Comparison of ENCODE assay signal across 20 cellular contexts in the genomic region with DNA sequence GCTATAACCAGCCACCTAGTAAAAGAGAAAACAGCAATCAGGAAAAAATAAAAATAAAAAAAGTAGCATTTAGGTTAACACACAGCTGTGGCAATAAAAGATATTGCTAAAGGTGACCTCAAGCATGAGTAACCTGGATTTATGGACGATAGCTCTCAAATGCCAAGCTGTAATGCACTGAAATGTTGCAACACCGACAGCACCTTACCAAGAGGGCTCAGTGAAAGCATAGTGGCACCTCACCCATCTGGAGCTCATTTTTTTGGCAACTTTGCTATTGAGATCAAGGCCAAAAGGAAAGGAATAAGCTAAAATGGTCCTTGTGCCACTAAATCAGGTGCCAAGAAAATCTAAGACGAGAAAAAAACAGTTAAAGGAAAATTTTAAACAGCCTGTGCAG. TPM values are rescaled to one million over a fixed set of nuclear protein-coding genes. Genes with fewer than 3 reads are reported as not detected.
A peak's percentile ranks its signal among the peaks of the same experiment; 100 is the strongest.
DNase-seq lines count a peak whose midpoint lies in the region; ATAC-seq and TF ChIP-seq lines count a peak whose summit lies in the region.
"Had no signal": no experiment of that assay in that cellular context is flagged by ENCODE, and none has a peak within 500 bp of the region (broad histone marks: within the 10 kb centered on the region; RNA-seq: fewer than 3 reads in every experiment).

No MANE protein-coding gene starts in this region.

- no peaks in the 10 kb centered on the region for H3K9me3 Mint-ChIP-seq in natural killer cell
- no peaks in the 10 kb centered on the region for H3K9me3 Mint-ChIP-seq in natural killer cell treated with Interleukin-12 subunit alpha and Interleukin-12 subunit beta and Interleukin-15 and Interleukin-18, amount 100 ng/mL, for 72 hours
- H3K9me3 Mint-ChIP-seq: activated CD4-positive, alpha-beta memory T cell treated with anti-CD3 and anti-CD28 coated beads, Interleukin-2, amount 10 ng/mL, durations not matched to agents 7 days and 5 days; activated T-helper 1 cell treated with anti-CD3 and anti-CD28 coated beads, Interleukin-12 subunit alpha, Interleukin-12 subunit beta, Interleukin-2, Interleukin-4 antibody, amounts not matched to agents 30 ng/mL and 10 ng/mL and 1 ng/mL, durations not matched to agents 14 hours and 24 hours and 36 hours; stimulated activated effector memory CD8-positive, alpha-beta T cell treated with anti-CD3 and anti-CD28 coated beads, Interleukin-12 subunit alpha, Interleukin-12 subunit beta, amount 100 ng/mL, for 72 hours had no signal

- peaks cover 22% of the 10 kb centered on the region for H3K4me1 ChIP-seq in RWPE2 (ENCODE audit: insufficient read depth, poor library complexity, severe bottlenecking)
- H3K4me1 ChIP-seq in hepatocyte (ENCODE audit: insufficient read depth): peaks cover 10% of the 10 kb centered on the region

- TF ChIP-seq CTCF in natural killer cell (IDR thresholded peaks at IDR 0.05): no peak
- TF ChIP-seq CTCF in RWPE2 (IDR thresholded peaks at IDR 0.05; ENCODE audit: poor library complexity, severe bottlenecking): no peak
- TF ChIP-seq CTCF in hepatocyte (IDR thresholded peaks at IDR 0.05; ENCODE audit: poor library complexity): no peak

- 70% methylated on average over 3 of the region's 3 CpGs for whole genome bisulfite sequencing in hepatocyte (ENCODE audit: low lambda C conversion rate, missing lambda C conversion rate)

- H3K4me1 Mint-ChIP-seq in natural killer cell: peaks cover 15 to 18% of the 10 kb centered on the region in 2 donors
- peaks cover 7 to 16% of the 10 kb centered on the region in 2 donors for H3K4me1 Mint-ChIP-seq in natural killer cell treated with Interleukin-12 subunit alpha and Interleukin-12 subunit beta and Interleukin-15 and Interleukin-18, amount 100 ng/mL, for 72 hours (ENCODE audit: low read depth in 2 of 2)

- peak overlapping the region; percentile 50 for H3K4me3 Mint-ChIP-seq in natural killer cell
- no peak overlapping the region for H3K4me3 Mint-ChIP-seq in natural killer cell treated with Interleukin-12 subunit alpha and Interleukin-12 subunit beta and Interleukin-15 and Interleukin-18, amount 100 ng/mL, for 72 hours
- H3K4me3 Mint-ChIP-seq: activated CD4-positive, alpha-beta memory T cell treated with anti-CD3 and anti-CD28 coated beads, Interleukin-2, amount 10 ng/mL, durations not matched to agents 7 days and 5 days; activated T-helper 1 cell treated with anti-CD3 and anti-CD28 coated beads, Interleukin-12 subunit alpha, Interleukin-12 subunit beta, Interleukin-2, Interleukin-4 antibody, amounts not matched to agents 30 ng/mL and 10 ng/mL and 1 ng/mL, durations not matched to agents 14 hours and 24 hours and 36 hours; stimulated activated effector memory CD8-positive, alpha-beta T cell treated with anti-CD3 and anti-CD28 coated beads, Interleukin-12 subunit alpha, Interleukin-12 subunit beta, amount 100 ng/mL, for 72 hours had no signal

- no peak overlapping the region for H2AFZ ChIP-seq in hepatocyte

- H3K9me3 ChIP-seq in RWPE2 (ENCODE audit: severe bottlenecking) (no peaks in the 10 kb centered on the region), hepatocyte (ENCODE audit: low read depth) (no peaks in the 10 kb centered on the region)
- H3K9me3 ChIP-seq: left lung, Peyer's patch, upper lobe of right lung had no signal

- DNase-seq in natural killer cell (no peak), RWPE2 (ENCODE audit: low spot score) (no peak), hepatocyte (ENCODE audit: low spot score) (peak; percentile 21), occipital lobe (lab: John Stamatoyannopoulos, UW) (no peak), HuH-7.5 (ENCODE audit: low spot score) (no peak), NCI-H2227 treated with DMSO at 0.1 percent for 48 hours (lab: John Stamatoyannopoulos, UW) (no peak), DMS 273 (lab: John Stamatoyannopoulos, UW; ENCODE audit: unreplicated experiment) (no peak)
- no peak for DNase-seq in natural killer cell treated with Interleukin-12 subunit alpha and Interleukin-12 subunit beta and Interleukin-15 and Interleukin-18, amount 100 ng/mL, for 72 hours (ENCODE audit: low spot score)
- DNase-seq: ACHN; activated CD4-positive, alpha-beta memory T cell treated with anti-CD3 and anti-CD28 coated beads, Interleukin-2, amount 10 ng/mL, durations not matched to agents 7 days and 5 days; cerebellar nuclear complex; left lung; NCI-H1417; NCI-H510A treated with DMSO at 0.1 percent for 48 hours; Peyer's patch; SW 1271; upper lobe of right lung; WERI-Rb-1 had no signal

- intact Hi-C loops in natural killer cell (cut with micrococcal nuclease): loop anchor here (10.0 kb wide), 1 partner anchor 1168 kb away; the partner anchor contains the start of gene WDR5B

- no peak overlapping the region for H3K27ac Mint-ChIP-seq in natural killer cell
- no peak overlapping the region for H3K27ac Mint-ChIP-seq in natural killer cell treated with Interleukin-12 subunit alpha and Interleukin-12 subunit beta and Interleukin-15 and Interleukin-18, amount 100 ng/mL, for 72 hours
- H3K27ac Mint-ChIP-seq: activated CD4-positive, alpha-beta memory T cell treated with anti-CD3 and anti-CD28 coated beads, Interleukin-2, amount 10 ng/mL, durations not matched to agents 7 days and 5 days; activated T-helper 1 cell treated with anti-CD3 and anti-CD28 coated beads, Interleukin-12 subunit alpha, Interleukin-12 subunit beta, Interleukin-2, Interleukin-4 antibody, amounts not matched to agents 30 ng/mL and 10 ng/mL and 1 ng/mL, durations not matched to agents 14 hours and 24 hours and 36 hours; stimulated activated effector memory CD8-positive, alpha-beta T cell treated with anti-CD3 and anti-CD28 coated beads, Interleukin-12 subunit alpha, Interleukin-12 subunit beta, amount 100 ng/mL, for 72 hours had no signal

- H3K79me2 ChIP-seq in hepatocyte: peaks cover 58% of the 10 kb centered on the region

- no peak for ATAC-seq in natural killer cell
- no peak for ATAC-seq in natural killer cell treated with Interleukin-12 subunit alpha and Interleukin-12 subunit beta and Interleukin-15 and Interleukin-18, amount 100 ng/mL, for 72 hours
- peak; percentile 10; the same call in 1 of the 3 replicates for ATAC-seq in RWPE2 (ENCODE audit: low read depth)
- ATAC-seq: left lung; stimulated activated effector memory CD8-positive, alpha-beta T cell treated with anti-CD3 and anti-CD28 coated beads, Interleukin-12 subunit alpha, Interleukin-12 subunit beta, amount 100 ng/mL, for 72 hours; upper lobe of right lung had no signal

- H3K27ac ChIP-seq in RWPE2 (ENCODE audit: poor library complexity, severe bottlenecking) (peak overlapping the region; percentile 34), hepatocyte (no peak overlapping the region)
- H3K27ac ChIP-seq: left lung, Peyer's patch, upper lobe of right lung, WERI-Rb-1 had no signal

- no peaks in the 10 kb centered on the region for H4K20me1 ChIP-seq in hepatocyte (ENCODE audit: insufficient read depth, poor library complexity, severe bottlenecking)

- H3K36me3 ChIP-seq in RWPE2 (ENCODE audit: low read depth) (peaks cover 43% of the 10 kb centered on the region), hepatocyte (replicated peaks; ENCODE audit: insufficient read depth, low read depth) (no peaks in the 10 kb centered on the region)

- H3K27me3 Mint-ChIP-seq in natural killer cell (ENCODE audit: low read depth in 2 of 2): no peaks in the 10 kb centered on the region
- no peaks in the 10 kb centered on the region for H3K27me3 Mint-ChIP-seq in natural killer cell treated with Interleukin-12 subunit alpha and Interleukin-12 subunit beta and Interleukin-15 and Interleukin-18, amount 100 ng/mL, for 72 hours
- H3K27me3 Mint-ChIP-seq: activated CD4-positive, alpha-beta memory T cell treated with anti-CD3 and anti-CD28 coated beads, Interleukin-2, amount 10 ng/mL, durations not matched to agents 7 days and 5 days had no signal

- H3K4me2 ChIP-seq in hepatocyte: peak overlapping the region; percentile 84

- no peaks in the 10 kb centered on the region for H3K36me3 Mint-ChIP-seq in natural killer cell
- no peaks in the 10 kb centered on the region for H3K36me3 Mint-ChIP-seq in natural killer cell treated with Interleukin-12 subunit alpha and Interleukin-12 subunit beta and Interleukin-15 and Interleukin-18, amount 100 ng/mL, for 72 hours

- H3K4me3 ChIP-seq in RWPE2 (ENCODE audit: severe bottlenecking) (no peak overlapping the region), hepatocyte (no peak overlapping the region)
- H3K4me3 ChIP-seq: Peyer's patch, upper lobe of right lung had no signal

- H3K27me3 ChIP-seq in RWPE2 (ENCODE audit: insufficient read depth, poor library complexity, severe bottlenecking) (no peaks in the 10 kb centered on the region), hepatocyte (no peaks in the 10 kb centered on the region)
- H3K27me3 ChIP-seq: left lung, Peyer's patch, upper lobe of right lung had no signal

- H3K9me2 ChIP-seq in hepatocyte (replicated peaks; ENCODE audit: insufficient read depth): no peaks in the 10 kb centered on the region

RNA-seq across cellular contexts. Expression of gene HACD2, which starts 2.5 kb away (rescaled TPM):
- 10 to 100 TPM; 16.1 to 34.1 (median 24.6) TPM for total RNA-seq in natural killer cell
- 10 to 100 TPM; 23.1 to 23.9 TPM for total RNA-seq in natural killer cell treated with Interleukin-12 subunit alpha and Interleukin-12 subunit beta and Interleukin-15 and Interleukin-18, amount 100 ng/mL, for 72 hours
- 64.3 and 70.1 TPM in 2 replicates for total RNA-seq in hepatocyte
- 26.5 and 31.8 TPM in 2 replicates for polyA plus RNA-seq in hepatocyte
- 58.6 TPM for total RNA-seq in occipital lobe
